In the genomic region with DNA sequence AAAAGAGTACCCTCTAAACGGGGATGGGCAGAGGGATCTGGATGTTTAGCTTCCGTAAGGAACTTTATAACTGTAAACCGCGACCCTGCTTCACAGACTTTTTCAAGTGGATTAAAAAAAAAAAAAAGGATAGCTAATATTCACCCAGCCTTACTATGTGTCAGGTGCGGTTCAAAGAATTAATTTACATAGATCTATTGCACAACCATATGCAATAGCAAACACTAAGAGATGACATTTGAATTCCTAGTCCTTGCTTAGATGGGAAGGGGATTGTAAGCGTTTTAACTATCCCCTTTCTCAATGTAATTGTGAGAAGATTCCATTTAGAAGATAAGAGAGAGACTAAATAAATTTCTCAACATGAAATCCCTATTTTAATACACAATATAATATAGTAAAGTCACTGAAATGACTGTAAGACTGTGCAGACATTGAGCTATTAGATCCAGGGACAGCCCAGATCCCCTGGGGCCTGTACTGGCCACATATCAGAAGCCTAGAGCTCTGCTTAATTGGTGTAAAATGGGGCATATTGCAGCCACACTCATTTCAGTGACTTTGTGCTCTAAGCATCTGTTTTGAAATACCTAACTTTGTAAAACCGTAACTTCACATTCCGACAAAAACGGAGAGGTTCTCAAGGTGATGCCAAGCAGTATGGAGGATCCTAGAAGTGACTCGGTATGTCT, we compare ENCODE assay signal across 25 cellular contexts. TPM values are rescaled to one million over a fixed set of nuclear protein-coding genes. Genes with fewer than 3 reads are reported as not detected.
DNase-seq lines count a peak whose midpoint lies in the region; ATAC-seq, FAIRE-seq and TF ChIP-seq lines count a peak whose summit lies in the region.
"Had no signal": no experiment of that assay in that cellular context is flagged by ENCODE, and none has a peak within 500 bp of the region (broad histone marks: within the 10 kb centered on the region; RNA-seq: fewer than 3 reads in every experiment).

No MANE protein-coding gene starts in this region.

- peaks cover 41% of the 10 kb centered on the region for H3K36me3 Mint-ChIP-seq in GM23338 (ENCODE audit: low read depth)
- H3K36me3 Mint-ChIP-seq: activated naive CD4-positive, alpha-beta T cell treated with anti-CD3 and anti-CD28 coated beads, Interleukin-2, amount 10 ng/mL, durations not matched to agents 7 days and 5 days had no signal

- DNase-seq in GM23338 (ENCODE audit: low spot score) (no peak), NCI-H446 (lab: John Stamatoyannopoulos, UW) (peak; percentile 28 to 65), left lobe of liver (ENCODE audit: low spot score) (no peak), gastrocnemius medialis (no peak), iPS-NIHi7 (ENCODE audit: extremely low spot score) (no peak), GM19239 (ENCODE audit: insufficient read length, low spot score) (no peak), H54 (ENCODE audit: insufficient read length, low spot score) (no peak)
- DNase-seq: activated CD4-positive, alpha-beta T cell treated with anti-CD3 and anti-CD28 coated beads for 1 hour; activated naive CD4-positive, alpha-beta T cell treated with anti-CD3 and anti-CD28 coated beads, Interleukin-2, amount 10 ng/mL, durations not matched to agents 7 days and 5 days; activated T-cell treated with anti-CD3 and anti-CD28 coated beads, Interleukin-2, amount 50 U/mL, for 72 hours; anterior cingulate cortex; caudate nucleus; erythroblast; midbrain; NCI-H2107; NCI-H69; OCI-M1; Right ventricle myocardium superior; spleen; stimulated activated CD4-positive, alpha-beta T cell treated with anti-CD3 and anti-CD28 coated beads, Interleukin-4, amount 100 ng/mL, for 4 hours; stomach; SW 1271; upper lobe of right lung had no signal

- intact Hi-C loops in gastrocnemius medialis (cut with DNase I; ENCODE audit: low total_unique reads) = no loop called here

- no peak overlapping the region for H3K4me3 Mint-ChIP-seq in GM23338
- H3K4me3 Mint-ChIP-seq: activated naive CD4-positive, alpha-beta T cell treated with anti-CD3 and anti-CD28 coated beads, Interleukin-2, amount 10 ng/mL, durations not matched to agents 7 days and 5 days; activated T-cell treated with anti-CD3 and anti-CD28 coated beads, Interleukin-2, amount 50 U/mL, for 72 hours had no signal

- TF ChIP-seq POLR2A in gastrocnemius medialis (IDR thresholded peaks at IDR 0.05) (no peak), H54 (IDR thresholded peaks at IDR 0.05; ENCODE audit: low read depth, low read length) (no peak)

- H3K4me1 ChIP-seq in GM23338 (ENCODE audit: insufficient read depth) (peaks cover 35% of the 10 kb centered on the region), gastrocnemius medialis (peaks cover 57 to 73% of the 10 kb centered on the region in 2 donors)

- in situ Hi-C loops in gastrocnemius medialis (cut with MboI; ENCODE audit: low sequenced_read_pairs in 4 of 4) = no loop called here

- ATAC-seq in GM23338 (no peak), left lobe of liver (peak; percentile 44), gastrocnemius medialis (no peak)
- ATAC-seq: activated T-cell treated with anti-CD3 and anti-CD28 coated beads, Interleukin-2, amount 50 U/mL, for 72 hours had no signal

- peaks cover 71% of the 10 kb centered on the region for H4K20me1 ChIP-seq in GM23338 (replicated peaks; ENCODE audit: insufficient read depth)

- H3K27me3 ChIP-seq in GM23338 (ENCODE audit: insufficient read depth) (no peaks in the 10 kb centered on the region), gastrocnemius medialis (no peaks in the 10 kb centered on the region)
- H3K27me3 ChIP-seq: spleen, stomach, upper lobe of right lung had no signal

- H3K27ac Mint-ChIP-seq in GM23338 = peak overlapping the region; percentile 29; the same call in 1 of the 2 replicates
- H3K27ac Mint-ChIP-seq: activated naive CD4-positive, alpha-beta T cell treated with anti-CD3 and anti-CD28 coated beads, Interleukin-2, amount 10 ng/mL, durations not matched to agents 7 days and 5 days; activated T-cell treated with anti-CD3 and anti-CD28 coated beads, Interleukin-2, amount 50 U/mL, for 72 hours had no signal

- no peak overlapping the region for H3K4me3 ChIP-seq in GM23338
- H3K4me3 ChIP-seq in gastrocnemius medialis = no peak overlapping the region
- H3K4me3 ChIP-seq: spleen, stomach, upper lobe of right lung had no signal

- 0 out of 2 replicates have a peak overlapping the region, but pooled peaks have one; percentile 46 for H3K27ac ChIP-seq in GM23338 (ENCODE audit: low read depth)
- H3K27ac ChIP-seq in gastrocnemius medialis = peak overlapping the region; percentile 72 to 82 (median 74)
- H3K27ac ChIP-seq: spleen, upper lobe of right lung had no signal

- no peaks in the 10 kb centered on the region for H3K9me3 Mint-ChIP-seq in GM23338
- H3K9me3 Mint-ChIP-seq: activated naive CD4-positive, alpha-beta T cell treated with anti-CD3 and anti-CD28 coated beads, Interleukin-2, amount 10 ng/mL, durations not matched to agents 7 days and 5 days; activated T-cell treated with anti-CD3 and anti-CD28 coated beads, Interleukin-2, amount 50 U/mL, for 72 hours had no signal

- FAIRE-seq in GM19239 (lab: Jason Lieb, UNC) (no peak), H54 (lab: Jason Lieb, UNC) (no peak)
- FAIRE-seq: frontal cortex had no signal

- peaks cover 32% of the 10 kb centered on the region for H3K4me1 Mint-ChIP-seq in GM23338

- H3K9me2 ChIP-seq in GM23338 (ENCODE audit: insufficient read depth) = no peaks in the 10 kb centered on the region

- peaks cover 100% of the 10 kb centered on the region for H3K79me2 ChIP-seq in GM23338 (replicated peaks; ENCODE audit: insufficient read depth)

- TF ChIP-seq CTCF in GM23338 (conservative IDR thresholded peaks at IDR 0.05; ENCODE audit: low read depth in 2 of 2) = no peak
- no peak for TF ChIP-seq CTCF in gastrocnemius medialis (IDR thresholded peaks at IDR 0.05 in 4 of 5, conservative IDR thresholded peaks at IDR 0.05 in 1 of 5)

- H3F3A ChIP-seq in GM23338 (replicated peaks; ENCODE audit: low read depth) = 0 out of 2 replicates have a peak, but pooled peaks cover 11% of the 10 kb centered on the region

- H3K4me2 ChIP-seq in GM23338 = no peak overlapping the region

- H3K27me3 Mint-ChIP-seq in GM23338 (ENCODE audit: insufficient read depth, low read depth, poor library complexity) = peaks cover 5% of the 10 kb centered on the region
- H3K27me3 Mint-ChIP-seq: progenitor cell of endocrine pancreas had no signal

- H3K36me3 ChIP-seq in GM23338 (ENCODE audit: insufficient read depth) (peaks cover 16% of the 10 kb centered on the region), gastrocnemius medialis (peaks cover 0 to 9% of the 10 kb centered on the region in 2 donors)

- no peak overlapping the region for H2AFZ ChIP-seq in GM23338

- H3K9me3 ChIP-seq in gastrocnemius medialis = no peaks in the 10 kb centered on the region
- H3K9me3 ChIP-seq: spleen, stomach, upper lobe of right lung had no signal

TF ChIP-seq in GM23338, 12 proteins besides CTCF, POLR2A, EP300 and RAD21:
- TF ChIP-seq POLR2AphosphoS5 (IDR thresholded peaks at IDR 0.05; ENCODE audit: low read depth) = no peak

RNA-seq across cellular contexts. Expression of a gene that starts 13.6 kb away (rescaled TPM):
- 21.4 and 25.4 TPM in 2 replicates for total RNA-seq in GM23338 (2014; rRNA removed; shearing (Covaris generic))
- 10.5 and 11.3 TPM in 2 replicates for polyA plus RNA-seq in GM23338 (2016; fragmentation: Nextera tagmentation; extraction: Ambion mirVana)
- 11.6 TPM for total RNA-seq in left lobe of liver
- total RNA-seq in gastrocnemius medialis = 10 to 100 TPM; 11.5 to 34.1 (median 18.8) TPM

Comparison
In these comparisons a context has a peak if more than half of its experiments do, and no peak if none do; other contexts are left out.
1. DNase-seq: peak in NCI-H446 (2 of 2); none in GM23338 (single experiment), left lobe of liver (single experiment), gastrocnemius medialis (0 of 2), iPS-NIHi7 (single experiment), GM19239 (single experiment) and H54 (single experiment).